In the genomic region with DNA sequence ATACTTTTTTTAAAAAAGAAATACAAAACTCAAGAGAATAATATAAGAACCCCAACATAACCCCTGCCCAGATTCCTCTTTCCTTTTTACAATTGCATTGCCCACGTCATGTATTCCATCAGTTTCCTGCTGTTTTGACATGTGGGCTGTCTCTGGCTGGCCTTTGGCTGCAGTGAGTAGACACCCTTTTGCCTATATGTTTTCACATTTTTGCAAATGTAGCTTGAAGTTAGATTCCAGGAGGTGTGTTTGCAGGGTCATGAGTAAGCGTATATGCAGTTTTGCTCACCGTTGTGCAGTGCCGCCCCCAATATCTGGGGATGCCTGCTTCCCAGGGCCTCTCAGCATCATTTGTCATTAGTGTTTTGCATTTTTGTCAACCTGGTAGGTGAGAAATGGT, we compare ENCODE assay signal across 1 cellular context.
TF ChIP-seq lines count a peak whose summit lies in the region.

No MANE protein-coding gene starts in this region.

TF ChIP-seq in H1, 55 proteins besides CTCF, POLR2A, EP300 and RAD21:
- TF ChIP-seq CHD1 (IDR thresholded peaks at IDR 0.05; ENCODE audit: low read depth, low read length) (no peak), POU5F1 (IDR thresholded peaks at IDR 0.05; ENCODE audit: low read depth, low read length) (no peak), CBX8 (IDR thresholded peaks at IDR 0.05; ENCODE audit: borderline replicate concordance, low read depth, low read length) (no peak), HDAC2 (IDR thresholded peaks at IDR 0.05; ENCODE audit: borderline replicate concordance in 1 of 2, low read depth in 2 of 2, low read length in 2 of 2) (no peak), SAP30 (IDR thresholded peaks at IDR 0.05; ENCODE audit: insufficient read depth, insufficient replicate concordance, low read length) (no peak), TEAD4 (IDR thresholded peaks at IDR 0.05; ENCODE audit: low read depth, low read length) (no peak), BRCA1 (IDR thresholded peaks at IDR 0.05; ENCODE audit: low read depth, low read length) (no peak), SIX5 (IDR thresholded peaks at IDR 0.05; ENCODE audit: low read depth, low read length) (no peak)
- TF ChIP-seq, protein P1, sequence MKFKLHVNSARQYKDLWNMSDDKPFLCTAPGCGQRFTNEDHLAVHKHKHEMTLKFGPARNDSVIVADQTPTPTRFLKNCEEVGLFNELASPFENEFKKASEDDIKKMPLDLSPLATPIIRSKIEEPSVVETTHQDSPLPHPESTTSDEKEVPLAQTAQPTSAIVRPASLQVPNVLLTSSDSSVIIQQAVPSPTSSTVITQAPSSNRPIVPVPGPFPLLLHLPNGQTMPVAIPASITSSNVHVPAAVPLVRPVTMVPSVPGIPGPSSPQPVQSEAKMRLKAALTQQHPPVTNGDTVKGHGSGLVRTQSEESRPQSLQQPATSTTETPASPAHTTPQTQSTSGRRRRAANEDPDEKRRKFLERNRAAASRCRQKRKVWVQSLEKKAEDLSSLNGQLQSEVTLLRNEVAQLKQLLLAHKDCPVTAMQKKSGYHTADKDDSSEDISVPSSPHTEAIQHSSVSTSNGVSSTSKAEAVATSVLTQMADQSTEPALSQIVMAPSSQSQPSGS (IDR thresholded peaks at IDR 0.05; ENCODE audit: low read length): no peak
